8 cellular contexts compared by ENCODE assay signal in genomic region chr6:39377530-39377929, GRCh38. TPM values are rescaled to one million over a fixed set of nuclear protein-coding genes. Genes with fewer than 3 reads are reported as not detected.
A peak's percentile ranks its signal among the peaks of the same experiment; 100 is the strongest.
DNase-seq lines count a peak whose midpoint lies in the region; ATAC-seq and TF ChIP-seq lines count a peak whose summit lies in the region.

No MANE protein-coding gene starts in this region.

- intact Hi-C loops in mammary epithelial cell (cut with micrococcal nuclease) (loop anchor here (1.0 kb wide), 4 partner anchors 488 to 951 kb away; no protein-coding TSS in a partner anchor), thyroid gland (cut with DNase I) (loop anchor here (10.0 kb wide), 2 partner anchors 517 to 927 kb away; no protein-coding TSS in a partner anchor)

- H3K4me2 ChIP-seq in mammary epithelial cell (ENCODE audit: insufficient read depth, low read depth, low read length), result no peak overlapping the region

- H3K4me1 ChIP-seq in mammary epithelial cell (ENCODE audit: insufficient read depth, low read length), result no peaks in the 10 kb centered on the region
- peaks cover 0 to 3% of the 10 kb centered on the region in 2 donors for H3K4me1 ChIP-seq in thyroid gland

- no peak for ATAC-seq in HG02571 (IDR thresholded peaks at IDR 0.05; ENCODE audit: unreplicated experiment)

- no peaks in the 10 kb centered on the region for H3K79me2 ChIP-seq in mammary epithelial cell (ENCODE audit: insufficient read depth, low read length)

- H3K27me3 ChIP-seq in mammary epithelial cell (ENCODE audit: insufficient read depth, low read length), result no peaks in the 10 kb centered on the region
- H3K27me3 ChIP-seq in thyroid gland, result no peaks in the 10 kb centered on the region

- dilution Hi-C loops in mammary epithelial cell (cut with HindIII; ENCODE audit: low sequenced_read_pairs), result no loop called here

- no peak overlapping the region for H3K27ac ChIP-seq in mammary epithelial cell (ENCODE audit: insufficient read depth, low read depth, low read length)
- H3K27ac ChIP-seq in thyroid gland, result no peak overlapping the region

- no peak for TF ChIP-seq POLR2A in thyroid gland (IDR thresholded peaks at IDR 0.05)

- no peaks in the 10 kb centered on the region for H4K20me1 ChIP-seq in mammary epithelial cell (ENCODE audit: insufficient read depth, low read length)

- DNase-seq in C1 segment of cervical spinal cord (lab: John Stamatoyannopoulos, UW) (peak in 12 of 14 donors; percentile 23 to 80 (median 60)), GM19240 (ENCODE audit: insufficient read length, low spot score) (peak; percentile 39), NCI-H510A treated with DMSO at 0.1 percent for 48 hours (lab: John Stamatoyannopoulos, UW) (peak; percentile 84), mammary epithelial cell (peak; percentile 42), kidney glomerular epithelial cell (lab: John Stamatoyannopoulos, UW) (peak; percentile 78), thyroid gland (peak; percentile 61 to 63), T-helper 9 cell (no peak)

- H3K4me3 ChIP-seq in mammary epithelial cell (replicated peaks in 1 of 3; ENCODE audit: insufficient read depth in 1 of 3, low read depth in 2 of 3, low read length in 3 of 3) (no peak overlapping the region), thyroid gland (replicated peaks in 1 of 3) (no peak overlapping the region)

- H3K9ac ChIP-seq in mammary epithelial cell (ENCODE audit: insufficient read depth, low read length), result no peak overlapping the region

- TF ChIP-seq CTCF in mammary epithelial cell (conservative IDR thresholded peaks at IDR 0.05 in 1 of 2, IDR thresholded peaks at IDR 0.05 in 1 of 2; ENCODE audit: extremely low read depth in 1 of 2, insufficient read depth in 1 of 2, low read depth in 1 of 2, low read length in 2 of 2) (peak; percentile 74 to 90), thyroid gland (IDR thresholded peaks at IDR 0.05) (peak in 5 of 6 experiments; percentile 19 to 76 (median 65))

- peak overlapping the region; percentile 46 for H2AFZ ChIP-seq in mammary epithelial cell (ENCODE audit: low read depth, low read length)

- CTCF ChIA-PET in mammary epithelial cell (lab: Charles Lee; ENCODE audit: low non-redundant PET), result no interaction called here

- no TSS peak for BruUV-seq in mammary epithelial cell (replicated peaks; lab: Mats Ljungman, UMichigan)

- in situ Hi-C loops in mammary epithelial cell (cut with MboI; ENCODE audit: low sequenced_read_pairs in 2 of 2), result loop anchor here (10.0 kb wide), 2 partner anchors 507 to 517 kb away; no protein-coding TSS in a partner anchor

- H3K36me3 ChIP-seq in mammary epithelial cell (ENCODE audit: insufficient read depth, low read length), result no peaks in the 10 kb centered on the region
- no peaks in the 10 kb centered on the region for H3K36me3 ChIP-seq in thyroid gland

- WGBS in mammary epithelial cell (ENCODE audit: low coverage, missing lambda C conversion rate), result 10% methylated on average over 6 of the region's 6 CpGs
- WGBS in thyroid gland, 2 donors, result 6 to 11% methylated on average over 6 of the region's 6 CpGs

- H3K9me3 ChIP-seq in mammary epithelial cell (replicated peaks; ENCODE audit: insufficient read depth, low read length) (no peaks in the 10 kb centered on the region), thyroid gland (no peaks in the 10 kb centered on the region)

RNA-seq across cellular contexts. Expression of gene KCNK16, which starts 55.0 kb away (rescaled TPM):
- total RNA-seq in mammary epithelial cell (not detected), thyroid gland (under 1 TPM in 1 of 4 donors, not detected in 3; 0.88 TPM)
- polyA plus RNA-seq in mammary epithelial cell, result not detected
- not detected for polyA minus RNA-seq in mammary epithelial cell
